Comparison of ENCODE assay signal across 9 cellular contexts in the genomic region with DNA sequence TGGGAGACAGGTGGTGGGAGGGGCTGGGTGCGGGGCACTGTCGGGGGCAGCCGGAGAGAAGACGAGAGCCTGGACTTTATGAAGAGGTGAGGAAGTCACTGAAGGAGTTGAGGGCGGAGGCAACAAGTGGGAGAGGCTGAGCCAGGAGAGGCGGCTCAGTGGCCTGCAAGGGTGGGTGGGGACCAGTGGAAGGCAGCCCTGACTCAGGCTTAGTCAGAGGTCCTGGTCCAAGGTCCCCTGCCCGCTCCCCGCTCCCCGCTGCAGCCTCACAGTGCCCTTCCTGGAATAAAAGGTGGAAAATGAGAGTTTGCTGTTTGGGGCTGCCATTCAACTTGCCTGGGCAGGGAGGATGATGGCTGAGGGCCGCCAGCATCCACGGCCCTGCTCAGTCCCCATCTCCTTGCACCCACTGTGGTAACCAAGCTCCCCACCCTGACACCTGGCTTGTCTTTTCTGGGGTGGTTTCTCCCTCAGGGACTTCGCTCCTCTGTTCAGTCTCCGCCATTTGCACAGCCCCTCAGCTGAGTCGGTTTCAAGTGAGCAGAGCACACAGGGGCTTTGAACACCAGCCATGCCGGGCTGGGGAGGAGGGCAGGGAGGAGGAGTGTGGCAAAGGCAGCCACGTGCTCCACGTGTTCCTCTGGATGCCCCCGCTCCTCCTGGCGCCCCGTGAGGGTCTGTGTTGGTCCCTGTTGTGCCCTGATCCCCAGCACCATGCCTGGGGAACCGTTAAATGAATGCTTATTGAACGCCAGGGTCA. TPM values are rescaled to one million over a fixed set of nuclear protein-coding genes. Genes with fewer than 3 reads are reported as not detected.
DNase-seq lines count a peak whose midpoint lies in the region; ATAC-seq and TF ChIP-seq lines count a peak whose summit lies in the region.
"Had no signal": no experiment of that assay in that cellular context is flagged by ENCODE, and none has a peak within 500 bp of the region (broad histone marks: within the 10 kb centered on the region; RNA-seq: fewer than 3 reads in every experiment).

No MANE protein-coding gene starts in this region.

- no peak overlapping the region for H3K4me3 ChIP-seq in lower lobe of right lung

- DNase-seq in 8988T (peak; percentile 73), LHCN-M2 (ENCODE audit: low read depth) (peak; percentile 74), dermis blood vessel endothelial cell (peak; percentile 79), lower lobe of right lung (no peak)
- DNase-seq: NCI-H774 had no signal

- no peak overlapping the region for H3K27ac ChIP-seq in lower lobe of right lung

- peaks cover 26% of the 10 kb centered on the region for H3K4me1 ChIP-seq in lower lobe of right lung

- no peaks in the 10 kb centered on the region for H3K27me3 ChIP-seq in lower lobe of right lung (ENCODE audit: low read depth)

- ATAC-seq in lower lobe of right lung (peak; percentile 65 to 77), GM21717 (IDR thresholded peaks at IDR 0.05; ENCODE audit: unreplicated experiment) (no peak), HG02642 (IDR thresholded peaks at IDR 0.05; ENCODE audit: poor library complexity, unreplicated experiment) (no peak), HG03108 (IDR thresholded peaks at IDR 0.05; ENCODE audit: unreplicated experiment) (no peak), GM18517 (IDR thresholded peaks at IDR 0.05; ENCODE audit: unreplicated experiment) (no peak)

- no peaks in the 10 kb centered on the region for H3K36me3 ChIP-seq in lower lobe of right lung

- no peak for TF ChIP-seq CTCF in lower lobe of right lung (IDR thresholded peaks at IDR 0.05)

- no peaks in the 10 kb centered on the region for H3K9me3 ChIP-seq in lower lobe of right lung

- intact Hi-C loops in lower lobe of right lung (cut with DNase I): no loop called here

RNA-seq across cellular contexts. Expression of a gene that starts 13.7 kb away (rescaled TPM):
- total RNA-seq in LHCN-M2 (2014; rRNA removed) (66.0 and 69.9 TPM in 2 replicates), dermis blood vessel endothelial cell (235 and 269 TPM in 2 replicates), lower lobe of right lung (65.8 TPM)
- polyA plus RNA-seq in LHCN-M2 (2012): 60.3 TPM

RNA-seq across cellular contexts. Expression of a gene that starts 15.7 kb away (rescaled TPM):
- total RNA-seq in LHCN-M2 (2014; rRNA removed) (39.8 and 41.6 TPM in 2 replicates), dermis blood vessel endothelial cell (33.7 and 36.4 TPM in 2 replicates), lower lobe of right lung (22.2 TPM)
- polyA plus RNA-seq in LHCN-M2 (2012): 17.1 TPM

Comparison
In these comparisons a context has a peak if more than half of its experiments do, and no peak if none do; other contexts are left out.
1. ATAC-seq: peak in lower lobe of right lung (2 of 2); none in GM21717 (single experiment), HG02642 (single experiment), HG03108 (single experiment) and GM18517 (single experiment).